In the genomic region with DNA sequence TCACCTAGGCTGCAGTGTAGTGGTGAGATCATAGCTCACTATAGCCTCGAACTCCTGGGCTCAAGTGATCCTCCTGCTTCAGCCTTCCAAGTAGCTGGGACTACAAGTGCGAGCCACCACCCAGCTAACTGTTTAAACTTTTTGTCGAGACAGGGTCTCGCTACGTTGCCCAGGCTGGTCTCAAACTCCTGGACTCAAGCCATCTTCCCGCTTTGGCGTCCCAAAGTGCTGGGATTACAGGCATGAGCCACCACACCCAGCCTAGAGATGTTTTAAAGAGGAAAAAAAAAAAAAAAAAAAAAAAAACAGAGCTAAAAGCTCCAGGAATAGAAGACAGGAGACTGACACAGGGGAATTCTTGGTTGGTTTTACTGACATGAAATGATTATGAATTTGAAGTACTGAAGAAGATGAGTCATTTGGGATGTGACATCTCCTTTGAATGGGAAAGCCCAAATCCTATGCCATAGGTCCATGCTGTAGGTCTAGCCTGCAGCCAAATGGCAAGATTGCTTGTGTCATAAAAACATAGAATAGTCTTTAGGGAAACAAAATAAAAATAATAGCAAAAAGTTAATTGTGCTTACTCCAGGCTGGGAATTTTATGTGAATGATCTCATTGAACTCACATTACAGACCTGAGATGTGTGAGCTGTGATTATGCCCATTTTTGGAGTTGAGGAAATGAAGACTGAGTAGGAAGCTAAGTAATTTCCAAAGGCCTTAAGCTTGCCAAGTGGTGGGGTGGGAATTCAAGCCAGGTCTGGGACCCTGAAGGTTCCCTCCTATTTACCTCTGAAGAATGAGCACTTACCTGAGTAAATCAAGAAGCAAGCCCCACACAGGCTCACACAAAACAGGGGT, we compare ENCODE assay signal across 2 cellular contexts.
A peak's percentile ranks its signal among the peaks of the same experiment; 100 is the strongest.
TF ChIP-seq lines count a peak whose summit lies in the region.

No MANE protein-coding gene starts in this region.

TF ChIP-seq in IMR-90, 13 proteins besides CTCF, POLR2A, EP300 and RAD21:
- TF ChIP-seq MXI1 (IDR thresholded peaks at IDR 0.05; ENCODE audit: borderline replicate concordance, low read depth, low read length) (no peak), NFE2L2 (IDR thresholded peaks at IDR 0.05; ENCODE audit: low read depth, low read length) (no peak), CHD1 (IDR thresholded peaks at IDR 0.05; ENCODE audit: low read depth, low read length) (no peak), BHLHE40 (IDR thresholded peaks at IDR 0.05; ENCODE audit: low read depth, low read length) (no peak), SMC3 (IDR thresholded peaks at IDR 0.05; ENCODE audit: low read depth, low read length) (no peak), MAFK (IDR thresholded peaks at IDR 0.05; ENCODE audit: low read depth, low read length) (no peak), FOS (IDR thresholded peaks at IDR 0.05; ENCODE audit: low read depth, low read length) (no peak), CEBPB (IDR thresholded peaks at IDR 0.05; ENCODE audit: low read depth, low read length) (no peak)
- TF ChIP-seq, protein P1, sequence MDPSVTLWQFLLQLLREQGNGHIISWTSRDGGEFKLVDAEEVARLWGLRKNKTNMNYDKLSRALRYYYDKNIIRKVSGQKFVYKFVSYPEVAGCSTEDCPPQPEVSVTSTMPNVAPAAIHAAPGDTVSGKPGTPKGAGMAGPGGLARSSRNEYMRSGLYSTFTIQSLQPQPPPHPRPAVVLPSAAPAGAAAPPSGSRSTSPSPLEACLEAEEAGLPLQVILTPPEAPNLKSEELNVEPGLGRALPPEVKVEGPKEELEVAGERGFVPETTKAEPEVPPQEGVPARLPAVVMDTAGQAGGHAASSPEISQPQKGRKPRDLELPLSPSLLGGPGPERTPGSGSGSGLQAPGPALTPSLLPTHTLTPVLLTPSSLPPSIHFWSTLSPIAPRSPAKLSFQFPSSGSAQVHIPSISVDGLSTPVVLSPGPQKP (IDR thresholded peaks at IDR 0.05; ENCODE audit: borderline replicate concordance, low read depth, low read length): no peak
- TF ChIP-seq, protein P2, sequence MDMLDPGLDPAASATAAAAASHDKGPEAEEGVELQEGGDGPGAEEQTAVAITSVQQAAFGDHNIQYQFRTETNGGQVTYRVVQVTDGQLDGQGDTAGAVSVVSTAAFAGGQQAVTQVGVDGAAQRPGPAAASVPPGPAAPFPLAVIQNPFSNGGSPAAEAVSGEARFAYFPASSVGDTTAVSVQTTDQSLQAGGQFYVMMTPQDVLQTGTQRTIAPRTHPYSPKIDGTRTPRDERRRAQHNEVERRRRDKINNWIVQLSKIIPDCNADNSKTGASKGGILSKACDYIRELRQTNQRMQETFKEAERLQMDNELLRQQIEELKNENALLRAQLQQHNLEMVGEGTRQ (IDR thresholded peaks at IDR 0.05; ENCODE audit: low read depth, low read length): no peak

TF ChIP-seq in GM12878, 131 proteins besides CTCF, POLR2A, EP300 and RAD21:
- peak; percentile 31 to 38; a peak in 2 of 4 replicates for TF ChIP-seq IKZF2 (IDR thresholded peaks at IDR 0.05)
- no peak for TF ChIP-seq POLR2AphosphoS2 (IDR thresholded peaks at IDR 0.05; ENCODE audit: low read depth, low read length)
- TF ChIP-seq IRF4 (IDR thresholded peaks at IDR 0.05; ENCODE audit: low read depth, low read length): no peak
- TF ChIP-seq BHLHE40 (IDR thresholded peaks at IDR 0.05; ENCODE audit: borderline replicate concordance in 1 of 2, low read depth in 2 of 2, low read length in 1 of 2): no peak
- TF ChIP-seq, protein P3, sequence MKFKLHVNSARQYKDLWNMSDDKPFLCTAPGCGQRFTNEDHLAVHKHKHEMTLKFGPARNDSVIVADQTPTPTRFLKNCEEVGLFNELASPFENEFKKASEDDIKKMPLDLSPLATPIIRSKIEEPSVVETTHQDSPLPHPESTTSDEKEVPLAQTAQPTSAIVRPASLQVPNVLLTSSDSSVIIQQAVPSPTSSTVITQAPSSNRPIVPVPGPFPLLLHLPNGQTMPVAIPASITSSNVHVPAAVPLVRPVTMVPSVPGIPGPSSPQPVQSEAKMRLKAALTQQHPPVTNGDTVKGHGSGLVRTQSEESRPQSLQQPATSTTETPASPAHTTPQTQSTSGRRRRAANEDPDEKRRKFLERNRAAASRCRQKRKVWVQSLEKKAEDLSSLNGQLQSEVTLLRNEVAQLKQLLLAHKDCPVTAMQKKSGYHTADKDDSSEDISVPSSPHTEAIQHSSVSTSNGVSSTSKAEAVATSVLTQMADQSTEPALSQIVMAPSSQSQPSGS (IDR thresholded peaks at IDR 0.05; ENCODE audit: low read length): no peak
- TF ChIP-seq IKZF1 (conservative IDR thresholded peaks at IDR 0.05): 0 out of 2 replicates have a peak, but pooled peaks have one; percentile 38
- TF ChIP-seq TARDBP (IDR thresholded peaks at IDR 0.05; ENCODE audit: borderline replicate concordance): no peak
